In the genomic region with DNA sequence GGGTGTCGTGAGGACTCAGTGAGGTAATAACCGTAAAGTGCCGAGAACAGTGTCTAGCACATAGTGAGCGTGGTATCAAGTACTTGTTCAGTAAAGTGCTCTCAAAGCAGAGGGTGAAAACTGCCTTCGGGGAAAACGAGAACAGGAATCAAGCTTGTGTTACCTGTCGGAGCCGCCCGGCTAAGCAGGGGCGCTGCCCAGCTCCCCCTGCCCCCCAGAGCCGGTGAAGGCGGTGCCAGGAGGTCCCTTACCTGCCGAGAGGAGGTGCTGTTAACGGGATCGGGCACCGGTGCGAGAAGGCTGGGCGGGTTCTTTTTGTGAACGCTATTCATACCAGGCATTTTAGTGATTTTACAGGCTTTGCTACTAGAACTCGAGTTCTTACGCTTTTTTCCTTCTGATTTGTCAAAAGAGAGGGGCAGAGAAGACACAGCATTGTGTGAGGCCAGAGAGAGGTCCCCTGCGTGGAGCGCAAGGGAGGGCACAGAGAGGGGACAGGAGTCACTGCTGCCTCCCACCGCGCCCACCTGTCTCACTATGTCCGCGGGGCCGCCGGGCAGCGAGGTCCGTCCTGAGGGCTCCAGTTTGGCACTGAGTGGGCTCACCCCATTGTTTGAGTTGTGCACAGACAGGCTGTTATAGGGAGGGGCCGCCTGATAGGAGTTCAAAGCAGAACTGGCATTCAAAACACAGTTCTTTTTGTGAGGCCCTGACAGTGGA, we compare ENCODE assay signal across 19 cellular contexts. TPM values are rescaled to one million over a fixed set of nuclear protein-coding genes. Genes with fewer than 3 reads are reported as not detected.
DNase-seq lines count a peak whose midpoint lies in the region; ATAC-seq and TF ChIP-seq lines count a peak whose summit lies in the region.
"Had no signal": no experiment of that assay in that cellular context is flagged by ENCODE, and none has a peak within 500 bp of the region (broad histone marks: within the 10 kb centered on the region; RNA-seq: fewer than 3 reads in every experiment).

No MANE protein-coding gene starts in this region.

- H4K5ac ChIP-seq in H9 (ENCODE audit: insufficient read length, low read depth, low read length): no peak overlapping the region

- no peak overlapping the region for H3K56ac ChIP-seq in H9 (ENCODE audit: insufficient read length, low read depth, low read length)

- H3K4ac ChIP-seq in H9 (ENCODE audit: low read depth, low read length) (no peak overlapping the region), neuronal stem cell (ENCODE audit: low read length) (no peak overlapping the region)

- H2BK15ac ChIP-seq in H9 (ENCODE audit: low read depth, low read length) (no peak overlapping the region), neuronal stem cell (ENCODE audit: low read length) (no peak overlapping the region)

- no peak overlapping the region for H3T11ph ChIP-seq in H9 (ENCODE audit: low read length)

- ATAC-seq in HG03521 (IDR thresholded peaks at IDR 0.05; ENCODE audit: unreplicated experiment): no peak
- no peak for ATAC-seq in GM19397 (IDR thresholded peaks at IDR 0.05; ENCODE audit: unreplicated experiment)
- ATAC-seq: A549, HCT116 had no signal

- H2AK5ac ChIP-seq in H9 (ENCODE audit: insufficient read length, low read length): no peak overlapping the region
- no peak overlapping the region for H2AK5ac ChIP-seq in neuronal stem cell (ENCODE audit: low read depth, low read length)

- H3K23ac ChIP-seq in H9 (ENCODE audit: insufficient read length, low read depth, low read length) (no peak overlapping the region), neuronal stem cell (ENCODE audit: low read depth, low read length, poor library complexity) (peak overlapping the region; percentile 34)

- H3K27ac ChIP-seq in H9 (ENCODE audit: insufficient read length, low read depth, low read length) (no peak overlapping the region), neuronal stem cell (replicated peaks; ENCODE audit: low read length) (no peak overlapping the region)
- H3K27ac ChIP-seq: A549 had no signal

- H4K20me1 ChIP-seq in H9 (ENCODE audit: control insufficient read depth, insufficient read depth, insufficient read length): no peaks in the 10 kb centered on the region

- DNase-seq in D341Med (ENCODE audit: low spot score): peak; percentile 26
- no peak for DNase-seq in H9
- DNase-seq in islet precursor cell: peak; percentile 47
- no peak for DNase-seq in neuronal stem cell (ENCODE audit: low spot score)
- no peak for DNase-seq in OCI-M1 (lab: John Stamatoyannopoulos, UW)
- DNase-seq: CD8-positive, alpha-beta memory T cell; DMS53; GF-D8; IMR-90 had no signal

- H3K4me3 Mint-ChIP-seq in H9: no peak overlapping the region; a peak in 1 of 5 replicates
- H3K4me3 Mint-ChIP-seq: CD14-positive monocyte; CD8-positive, alpha-beta memory T cell had no signal

- no peak overlapping the region for H2BK20ac ChIP-seq in H9 (ENCODE audit: low read depth, low read length, poor library complexity, severe bottlenecking)

- H2BK12ac ChIP-seq in H9 (ENCODE audit: insufficient read length, low read depth, low read length) (no peak overlapping the region), neuronal stem cell (ENCODE audit: low read length) (no peak overlapping the region)

- peaks cover 14 to 41% (median 40%) of the 10 kb centered on the region in 3 experiments for H3K36me3 Mint-ChIP-seq in H9 (ENCODE audit: insufficient read depth in 1 of 3, low read depth in 3 of 3)

- peaks cover 3 to 17% of the 10 kb centered on the region in 2 experiments for H3K4me1 Mint-ChIP-seq in H9
- H3K4me1 Mint-ChIP-seq: CD14-positive monocyte; CD8-positive, alpha-beta memory T cell had no signal

- H2AFZ ChIP-seq in H9 (ENCODE audit: low read length) (no peak overlapping the region), neuronal stem cell (ENCODE audit: low read length) (no peak overlapping the region)

- H3K79me2 ChIP-seq in H9 (ENCODE audit: insufficient read depth, low read length): no peaks in the 10 kb centered on the region

- no CpG with 5 or more reads among the region's 32 CpGs for WGBS in H9 (ENCODE audit: extremely low coverage, insufficient read length, low lambda C conversion rate)
- WGBS in neuronal stem cell (ENCODE audit: extremely low coverage in 2 of 2, insufficient read length in 2 of 2, insufficient replicate concordance in 1 of 2), 2 donors: no CpG with 5 or more reads among the region's 32 CpGs

- no peak overlapping the region for H4K8ac ChIP-seq in H9 (replicated peaks; ENCODE audit: insufficient read length, low read depth, low read length)
- no peak overlapping the region for H4K8ac ChIP-seq in neuronal stem cell (ENCODE audit: low read depth, low read length)

- no peak for TF ChIP-seq CTCF in H9 (conservative IDR thresholded peaks at IDR 0.05)

- no peaks in the 10 kb centered on the region for H3K4me1 ChIP-seq in H9 (ENCODE audit: insufficient read depth, low read length)
- peaks cover 0 to 4% of the 10 kb centered on the region in 2 donors for H3K4me1 ChIP-seq in neuronal stem cell (ENCODE audit: control insufficient read depth in 2 of 2, insufficient read depth in 1 of 2, low read depth in 1 of 2, low read length in 2 of 2)
- H3K4me1 ChIP-seq: A549, Caco-2 had no signal

- H3K27ac Mint-ChIP-seq in H9: peak overlapping the region in 2 of 3 experiments; percentile 13 to 59; a peak in 4 of 7 replicates

- H3K4me3 ChIP-seq in neuronal stem cell (ENCODE audit: low read length in 2 of 2): no peak overlapping the region
- H3K4me3 ChIP-seq: A549 had no signal

- no peak overlapping the region for H2BK5ac ChIP-seq in H9 (ENCODE audit: insufficient read length, low read length)
- H2BK5ac ChIP-seq in neuronal stem cell (ENCODE audit: low read length): no peak overlapping the region

- peaks cover 12 to 44% of the 10 kb centered on the region in 2 donors for H3K36me3 ChIP-seq in neuronal stem cell (replicated peaks in 1 of 2; ENCODE audit: control insufficient read depth in 2 of 2, insufficient read depth in 2 of 2, low read length in 2 of 2)

- H3K79me1 ChIP-seq in H9 (ENCODE audit: insufficient read depth, low read depth, low read length, poor library complexity, severe bottlenecking): no peaks in the 10 kb centered on the region
- no peaks in the 10 kb centered on the region for H3K79me1 ChIP-seq in neuronal stem cell (ENCODE audit: low read depth, low read length)

- H3K14ac ChIP-seq in H9 (ENCODE audit: insufficient read depth, low read length): no peak overlapping the region
- H3K14ac ChIP-seq in neuronal stem cell (ENCODE audit: low read length): no peak overlapping the region

- H3K27me3 Mint-ChIP-seq in H9 (ENCODE audit: low read depth): no peaks in the 10 kb centered on the region
- H3K27me3 Mint-ChIP-seq: CD8-positive, alpha-beta memory T cell had no signal

- H4K91ac ChIP-seq in H9 (ENCODE audit: insufficient read length, low read depth, low read length) (no peak overlapping the region), neuronal stem cell (ENCODE audit: low read depth, low read length, poor library complexity) (no peak overlapping the region)

- H3K9me3 ChIP-seq in H9 (ENCODE audit: control insufficient read depth, low read depth, low read length): no peaks in the 10 kb centered on the region
- no peaks in the 10 kb centered on the region for H3K9me3 ChIP-seq in neuronal stem cell (replicated peaks in 1 of 2; ENCODE audit: control insufficient read depth in 2 of 2, insufficient read depth in 1 of 2, low read depth in 1 of 2, low read length in 2 of 2)
- H3K9me3 ChIP-seq: A549, Caco-2 had no signal

- no peaks in the 10 kb centered on the region; a peak in 1 of 5 replicates for H3K9me3 Mint-ChIP-seq in H9
- H3K9me3 Mint-ChIP-seq: CD14-positive monocyte; CD8-positive, alpha-beta memory T cell had no signal

- H3K4me2 ChIP-seq in H9 (ENCODE audit: insufficient read depth, insufficient read length, low read length) (no peak overlapping the region), neuronal stem cell (ENCODE audit: insufficient read depth, low read length, poor library complexity, severe bottlenecking) (no peak overlapping the region)
- H3K4me2 ChIP-seq: A549 had no signal

- no peaks in the 10 kb centered on the region for H3K23me2 ChIP-seq in H9 (ENCODE audit: insufficient read length, low read depth, low read length, poor library complexity, severe bottlenecking)

- H3K9ac ChIP-seq in H9 (ENCODE audit: extremely low read depth, insufficient read length, low read length) (no peak overlapping the region), neuronal stem cell (ENCODE audit: low read depth, low read length, poor library complexity) (no peak overlapping the region)

- H2BK120ac ChIP-seq in H9 (ENCODE audit: low read depth, low read length, poor library complexity, severe bottlenecking): no peak overlapping the region
- no peak overlapping the region for H2BK120ac ChIP-seq in neuronal stem cell (ENCODE audit: low read depth, low read length)

- no peak overlapping the region for H3K18ac ChIP-seq in H9 (ENCODE audit: insufficient read length, low read depth, low read length)
- peak overlapping the region; percentile 13 for H3K18ac ChIP-seq in neuronal stem cell (ENCODE audit: low read length)

- H3K27me3 ChIP-seq in H9 (ENCODE audit: insufficient read depth, low read length): no peaks in the 10 kb centered on the region
- no peaks in the 10 kb centered on the region for H3K27me3 ChIP-seq in neuronal stem cell (ENCODE audit: control insufficient read depth in 3 of 3, insufficient read depth in 3 of 3, low read depth in 1 of 3, low read length in 3 of 3)

RNA-seq across cellular contexts. Expression of a gene that starts 32.5 kb away (rescaled TPM):
- 1.3 and 1.5 TPM in 2 replicates for total RNA-seq in H9 (2021)
- polyA plus RNA-seq in neuronal stem cell (2013, experiment 1 of 2): 0.92 TPM
- 1.00 TPM for polyA plus RNA-seq in neuronal stem cell (2013, experiment 2 of 2)
- total RNA-seq: Caco-2; CD8-positive, alpha-beta memory T cell; H4; HT-29; IMR-90 had no signal
- polyA plus RNA-seq: AG04450; BJ; CD14-positive monocyte; CD8-positive, alpha-beta memory T cell; IMR-90 had no signal

Comparison
In these comparisons a context has a peak if more than half of its experiments do, and no peak if none do; other contexts are left out.
1. DNase-seq: peak in D341Med (single experiment) and islet precursor cell (single experiment); none in H9 (single experiment), neuronal stem cell (single experiment) and OCI-M1 (single experiment).